Comparison of ENCODE assay signal across 8 cellular contexts in genomic region chr12:32918890-32919791, GRCh38. TPM values are rescaled to one million over a fixed set of nuclear protein-coding genes. Genes with fewer than 3 reads are reported as not detected.
A peak's percentile ranks its signal among the peaks of the same experiment; 100 is the strongest.
DNase-seq lines count a peak whose midpoint lies in the region; ATAC-seq and TF ChIP-seq lines count a peak whose summit lies in the region.

No MANE protein-coding gene starts in this region.

- no peak overlapping the region for H3K4me3 ChIP-seq in retinal pigment epithelial cell (ENCODE audit: low read length)

- peaks cover 42% of the 10 kb centered on the region for H3K4me1 ChIP-seq in foreskin keratinocyte

- peak; percentile 70 for ATAC-seq in HG03378 (IDR thresholded peaks at IDR 0.05; ENCODE audit: unreplicated experiment)
- ATAC-seq in foreskin keratinocyte: peak; percentile 60
- no peak for ATAC-seq in GM21526 (IDR thresholded peaks at IDR 0.05; ENCODE audit: low FRiP score, unreplicated experiment)
- ATAC-seq in HG03457 (IDR thresholded peaks at IDR 0.05; ENCODE audit: unreplicated experiment): no peak

- TF ChIP-seq CTCF in foreskin keratinocyte (conservative IDR thresholded peaks at IDR 0.05) (peak; percentile 86), retinal pigment epithelial cell (conservative IDR thresholded peaks at IDR 0.05; ENCODE audit: low read depth, low read length) (peak; percentile 66)

- DNase-seq in ELR (ENCODE audit: low read depth) (peak; percentile 22), OCI-M1 (lab: John Stamatoyannopoulos, UW) (peak; percentile 64), foreskin keratinocyte (peak; percentile 84 to 92), retinal pigment epithelial cell (ENCODE audit: low read depth) (peak; percentile 20), NCI-H1048 (lab: John Stamatoyannopoulos, UW) (no peak)

- H3K27ac ChIP-seq in foreskin keratinocyte: peak overlapping the region; percentile 72

- H3K27me3 ChIP-seq in foreskin keratinocyte: no peaks in the 10 kb centered on the region

RNA-seq across cellular contexts. Expression of gene PKP2, which starts 22.6 kb away (rescaled TPM):
- 76.0 and 84.4 TPM in 2 replicates for total RNA-seq in foreskin keratinocyte
- polyA plus RNA-seq in foreskin keratinocyte: 19.6 and 26.5 TPM in 2 replicates

Comparison
In these comparisons a context has a peak if more than half of its experiments do, and no peak if none do; other contexts are left out.
1. ATAC-seq: peak in HG03378 (single experiment) and foreskin keratinocyte (single experiment); none in GM21526 (single experiment) and HG03457 (single experiment).